8 cellular contexts compared by ENCODE assay signal in genomic region chr17:50630524-50631194, GRCh38. TPM values are rescaled to one million over a fixed set of nuclear protein-coding genes. Genes with fewer than 3 reads are reported as not detected.
DNase-seq lines count a peak whose midpoint lies in the region; ATAC-seq and TF ChIP-seq lines count a peak whose summit lies in the region.

No MANE protein-coding gene starts in this region.

- H3K4me1 ChIP-seq in GM23248 (ENCODE audit: insufficient read depth) (peaks cover 5% of the 10 kb centered on the region; the same call in 1 of the 2 replicates), right atrium auricular region (peaks cover 0 to 16% of the 10 kb centered on the region in 2 donors)

- H4K20me1 ChIP-seq in GM23248 (ENCODE audit: insufficient read depth), result no peaks in the 10 kb centered on the region

- H3K9me2 ChIP-seq in GM23248 (ENCODE audit: insufficient read depth), result no peaks in the 10 kb centered on the region

- no peaks in the 10 kb centered on the region for H3F3A ChIP-seq in GM23248 (ENCODE audit: insufficient read depth)

- peak; percentile 70 to 85 for TF ChIP-seq CTCF in right atrium auricular region (IDR thresholded peaks at IDR 0.05)

- H3K9me3 ChIP-seq in GM23248 (ENCODE audit: low read depth), result no peaks in the 10 kb centered on the region
- H3K9me3 ChIP-seq in right atrium auricular region, result no peaks in the 10 kb centered on the region

- peak; percentile 53 for DNase-seq in AG08395 (ENCODE audit: low spot score)
- peak; percentile 49 for DNase-seq in GM23248
- peak; percentile 80 for DNase-seq in RPMI8226
- DNase-seq in activated naive CD4-positive, alpha-beta T cell treated with Interleukin-2 at 50 U/mL for 16 hours, result peak; percentile 62
- no peak for DNase-seq in right atrium auricular region (ENCODE audit: low spot score)
- peak; percentile 65 for DNase-seq in stimulated activated CD4-positive, alpha-beta T cell treated with anti-CD3 and anti-CD28 coated beads, Interleukin-4, amount 100 ng/mL, for 1 hour
- DNase-seq in SKM-1 treated with dmso at 0.1 percent for 144 hours (lab: John Stamatoyannopoulos, UW; ENCODE audit: unreplicated experiment), result no peak

- H3K4me3 ChIP-seq in GM23248, result no peak overlapping the region
- no peak overlapping the region for H3K4me3 ChIP-seq in right atrium auricular region

- in situ Hi-C loops in GM23248 (cut with MboI), result no loop called here

- H3K4me2 ChIP-seq in GM23248 (ENCODE audit: unreplicated experiment), result no peak overlapping the region

- H3K9ac ChIP-seq in GM23248, result no peak overlapping the region

- no peaks in the 10 kb centered on the region for H3K27me3 ChIP-seq in GM23248 (replicated peaks; ENCODE audit: insufficient read depth)
- H3K27me3 ChIP-seq in right atrium auricular region, result peaks cover 0 to 4% of the 10 kb centered on the region in 2 donors

- no peak for ATAC-seq in GM18498 (IDR thresholded peaks at IDR 0.05; ENCODE audit: unreplicated experiment)

- H3K36me3 ChIP-seq in GM23248 (ENCODE audit: low read depth), result no peaks in the 10 kb centered on the region
- no peaks in the 10 kb centered on the region for H3K36me3 ChIP-seq in right atrium auricular region

- H2AFZ ChIP-seq in GM23248, result no peak overlapping the region

- WGBS in GM23248 (ENCODE audit: low coverage in 1 of 2, low lambda C conversion rate in 2 of 2, missing lambda C conversion rate in 2 of 2), 2 experiments, result 52 to 59% methylated on average over 7 of the region's 7 CpGs

- H3K27ac ChIP-seq in GM23248 (no peak overlapping the region), right atrium auricular region (no peak overlapping the region)

- peaks cover 5% of the 10 kb centered on the region; the same call in 1 of the 2 replicates for H3K79me2 ChIP-seq in GM23248 (ENCODE audit: insufficient read depth)

RNA-seq across cellular contexts. Expression of gene ABCC3, which starts 4.0 kb away (rescaled TPM):
- total RNA-seq in GM23248 (2014; rRNA removed; shearing (Covaris generic)), result 28.3 and 32.0 TPM in 2 replicates
- polyA plus RNA-seq in GM23248 (2016; fragmentation: Nextera tagmentation; extraction: Ambion mirVana), result 35.0 and 38.5 TPM in 2 replicates
- total RNA-seq in right atrium auricular region, result 1 to 10 TPM; 1.4 to 4.5 TPM

Comparison
In these comparisons a context has a peak if more than half of its experiments do, and no peak if none do; other contexts are left out.
1. DNase-seq: peak in AG08395 (single experiment), GM23248 (single experiment), RPMI8226 (single experiment), activated naive CD4-positive, alpha-beta T cell treated with Interleukin-2 at 50 U/mL for 16 hours (single experiment) and stimulated activated CD4-positive, alpha-beta T cell treated with anti-CD3 and anti-CD28 coated beads, Interleukin-4, amount 100 ng/mL, for 1 hour (single experiment); none in right atrium auricular region (single experiment) and SKM-1 treated with dmso at 0.1 percent for 144 hours (single experiment).